ENCODE assay signal across 11 cellular contexts in the genomic region with DNA sequence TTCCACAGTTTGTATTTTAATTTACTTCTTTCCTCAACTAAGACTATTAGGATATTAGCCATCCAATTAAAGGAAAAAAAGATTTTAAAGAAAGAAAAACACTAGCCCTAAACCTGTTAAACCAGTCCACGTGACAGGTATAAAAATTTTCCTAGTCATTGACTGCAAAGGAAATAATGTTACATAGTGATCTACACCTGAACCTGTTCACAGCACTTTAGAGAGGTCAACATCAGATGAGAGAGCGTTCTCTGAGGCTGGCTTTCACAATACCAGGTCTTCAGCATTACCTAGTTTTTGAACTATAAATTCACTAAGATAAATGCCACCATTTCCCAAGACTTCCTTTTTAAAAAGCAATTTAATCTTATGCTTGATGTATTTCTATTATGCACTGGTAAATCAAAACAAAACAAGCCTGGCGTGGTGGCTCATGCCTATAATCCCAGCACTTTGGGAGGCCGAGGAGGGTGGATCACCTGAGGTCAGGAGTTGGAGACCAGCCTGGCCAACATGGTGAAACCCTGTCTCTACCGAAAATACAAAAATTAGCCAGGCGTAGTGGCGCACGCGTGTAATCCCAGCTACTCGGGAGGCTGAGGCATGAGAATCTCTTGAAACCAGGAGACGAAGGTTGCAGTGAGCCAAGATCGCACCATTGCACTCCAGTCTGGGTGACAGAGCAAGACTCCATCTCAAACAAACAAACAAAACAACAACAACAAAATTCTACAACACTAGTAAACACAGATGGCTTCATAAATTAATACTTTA. TPM values are rescaled to one million over a fixed set of nuclear protein-coding genes. Genes with fewer than 3 reads are reported as not detected.
DNase-seq lines count a peak whose midpoint lies in the region; ATAC-seq and TF ChIP-seq lines count a peak whose summit lies in the region.
"Not testable (repeated sequence)": the region's sequence is repeated elsewhere in the genome, so short reads cannot be mapped to it uniquely, and the experiment has no call there.
"Had no signal": no experiment of that assay in that cellular context is flagged by ENCODE, and none has a peak within 500 bp of the region (broad histone marks: within the 10 kb centered on the region; RNA-seq: fewer than 3 reads in every experiment).

No MANE protein-coding gene starts in this region.

- H3K4me1 Mint-ChIP-seq in H9 (peaks cover 29 to 33% of the 10 kb centered on the region in 2 experiments), mesothelial cell of epicardium (peaks cover 45% of the 10 kb centered on the region)
- peaks cover 23% of the 10 kb centered on the region for H3K4me1 Mint-ChIP-seq in activated CD4-positive, alpha-beta T cell treated with anti-CD3 and anti-CD28 coated beads for 36 hours

- H3K23me2 ChIP-seq in H9 (ENCODE audit: insufficient read length, low read depth, low read length, poor library complexity, severe bottlenecking): peaks cover 16% of the 10 kb centered on the region

- H3K9me3 ChIP-seq in A673 (ENCODE audit: low read depth, low read length, poor library complexity, severe bottlenecking); H9 (ENCODE audit: control insufficient read depth, low read depth, low read length); fibroblast of lung (ENCODE audit: control insufficient read depth, insufficient read depth, low read depth, low read length); skeletal muscle satellite cell (replicated peaks; ENCODE audit: low read length): not testable (repeated sequence)

- not testable (repeated sequence) for H3K4me1 ChIP-seq in A673 (ENCODE audit: insufficient read depth, low read length, poor library complexity, severe bottlenecking); H9 (ENCODE audit: insufficient read depth, low read length)
- peaks cover 10% of the 10 kb centered on the region for H3K4me1 ChIP-seq in fibroblast of lung (ENCODE audit: control insufficient read depth, extremely low read depth, insufficient read depth, low read length)
- H3K4me1 ChIP-seq in skeletal muscle satellite cell (ENCODE audit: control insufficient read depth, insufficient read depth, low read length): peaks cover 18% of the 10 kb centered on the region

- peak overlapping the region; percentile 92 for H3K4me2 ChIP-seq in H9 (ENCODE audit: insufficient read depth, insufficient read length, low read length)
- H3K4me2 ChIP-seq in fibroblast of lung (ENCODE audit: extremely low read depth, insufficient read depth, low read length): peak overlapping the region; percentile 97
- peak overlapping the region; percentile 90 for H3K4me2 ChIP-seq in skeletal muscle satellite cell (ENCODE audit: low read length)

- H3K9me3 Mint-ChIP-seq in H9; activated CD4-positive, alpha-beta T cell treated with anti-CD3 and anti-CD28 coated beads for 36 hours (ENCODE audit: low read depth); mesothelial cell of epicardium: not testable (repeated sequence)

- not testable (repeated sequence) for H3K27me3 ChIP-seq in A673 (replicated peaks; ENCODE audit: insufficient read depth, low read depth, low read length, poor library complexity); H9 (ENCODE audit: insufficient read depth, low read length); fibroblast of lung (ENCODE audit: control insufficient read depth, insufficient read depth, low read length); skeletal muscle satellite cell (ENCODE audit: control insufficient read depth, insufficient read depth, low read length)

- H3K27ac Mint-ChIP-seq in H9 (peak overlapping the region in 1 of 3 experiments; percentile 99; a peak in 2 of 7 replicates), mesothelial cell of epicardium (peak overlapping the region; percentile 62)
- not testable (repeated sequence) for H3K27ac Mint-ChIP-seq in activated CD4-positive, alpha-beta T cell treated with anti-CD3 and anti-CD28 coated beads for 36 hours

- not testable (repeated sequence) for BruUV-seq in A673 (replicated peaks; lab: Mats Ljungman, UMichigan)

- H3K9ac ChIP-seq in H9 (ENCODE audit: extremely low read depth, insufficient read length, low read length); fibroblast of lung (ENCODE audit: insufficient read depth, low read length); skeletal muscle satellite cell (ENCODE audit: low read depth, low read length): not testable (repeated sequence)

- POLR2A ChIA-PET in A673 (lab: Charles Lee; ENCODE audit: low non-redundant PET); activated CD4-positive, alpha-beta T cell treated with anti-CD3 and anti-CD28 coated beads for 36 hours (lab: Charles Lee): not testable (repeated sequence)

- in situ Hi-C loops in astrocyte of the cerebellum (cut with HindIII; ENCODE audit: low sequenced_read_pairs): not testable (repeated sequence)

- not testable (repeated sequence) for H3K14ac ChIP-seq in H9 (ENCODE audit: insufficient read depth, low read length)

- H2BK5ac ChIP-seq in H9 (ENCODE audit: insufficient read length, low read length): not testable (repeated sequence)

- not testable (repeated sequence) for DNase-seq in A673 (ENCODE audit: low spot score); H9; activated CD4-positive, alpha-beta T cell treated with anti-CD3 and anti-CD28 coated beads for 36 hours; astrocyte of the cerebellum (ENCODE audit: low read depth); fibroblast of lung (ENCODE audit: low read depth in 2 of 2); mesothelial cell of epicardium (ENCODE audit: low spot score in 2 of 2, unreplicated experiment in 2 of 2)
- peak; percentile 15 for DNase-seq in NCI-H510A treated with DMSO at 0.1 percent for 48 hours (lab: John Stamatoyannopoulos, UW)

- H3K4me3 ChIP-seq in A673 (ENCODE audit: low read depth, low read length, poor library complexity, severe bottlenecking) (peak overlapping the region; percentile 86), astrocyte of the cerebellum (ENCODE audit: low read depth, low read length) (peak overlapping the region; percentile 94), fibroblast of lung (replicated peaks in 1 of 4; ENCODE audit: control extremely low read depth in 1 of 4, insufficient read depth in 1 of 4, low read depth in 3 of 4, low read length in 4 of 4) (peak overlapping the region; percentile 91 to 98 (median 94))
- not testable (repeated sequence) for H3K4me3 ChIP-seq in skeletal muscle satellite cell (ENCODE audit: low read length)

- H4K5ac ChIP-seq in H9 (ENCODE audit: insufficient read length, low read depth, low read length): not testable (repeated sequence)

- H3K36me3 Mint-ChIP-seq in H9 (ENCODE audit: insufficient read depth in 1 of 3, low read depth in 3 of 3): peaks cover 13 to 22% (median 20%) of the 10 kb centered on the region in 3 experiments
- peaks cover 12% of the 10 kb centered on the region for H3K36me3 Mint-ChIP-seq in activated CD4-positive, alpha-beta T cell treated with anti-CD3 and anti-CD28 coated beads for 36 hours (ENCODE audit: low read depth)
- H3K36me3 Mint-ChIP-seq in mesothelial cell of epicardium: not testable (repeated sequence)

- intact Hi-C loops in A673 (cut with micrococcal nuclease; ENCODE audit: unreplicated experiment): loop anchor here (10.0 kb wide), 1 partner anchor 248 kb away; a partner anchor contains a TSS
- intact Hi-C loops in activated CD4-positive, alpha-beta T cell treated with anti-CD3 and anti-CD28 coated beads for 36 hours (cut with DNase I, micrococcal nuclease): not testable (repeated sequence)

- H3K4me3 Mint-ChIP-seq in H9: peak overlapping the region; percentile 94 to 97
- peak overlapping the region; percentile 88 for H3K4me3 Mint-ChIP-seq in activated CD4-positive, alpha-beta T cell treated with anti-CD3 and anti-CD28 coated beads for 36 hours
- H3K4me3 Mint-ChIP-seq in mesothelial cell of epicardium: peak overlapping the region; percentile 84

- not testable (repeated sequence) for H3K18ac ChIP-seq in H9 (ENCODE audit: insufficient read length, low read depth, low read length)

- not testable (repeated sequence) for H3K36me3 ChIP-seq in A673 (ENCODE audit: insufficient read depth, low read length, poor library complexity, severe bottlenecking); fibroblast of lung (ENCODE audit: control insufficient read depth, insufficient read depth, low read length); skeletal muscle satellite cell (ENCODE audit: insufficient read depth, low read length)

- H3K56ac ChIP-seq in H9 (ENCODE audit: insufficient read length, low read depth, low read length): not testable (repeated sequence)

- CTCF ChIA-PET in A673 (lab: Charles Lee): not testable (repeated sequence)
- CTCF ChIA-PET in activated CD4-positive, alpha-beta T cell treated with anti-CD3 and anti-CD28 coated beads for 36 hours (lab: Charles Lee): interaction anchor here (1.4 kb wide), 1 partner anchor 16 kb away, joined by 5 read pairs; no protein-coding TSS in a partner anchor

- not testable (repeated sequence) for H2BK15ac ChIP-seq in H9 (ENCODE audit: low read depth, low read length)

- H2AFZ ChIP-seq in H9 (ENCODE audit: low read length); fibroblast of lung (ENCODE audit: low read length): not testable (repeated sequence)

- H3K79me1 ChIP-seq in H9 (ENCODE audit: insufficient read depth, low read depth, low read length, poor library complexity, severe bottlenecking): not testable (repeated sequence)

- not testable (repeated sequence) for H4K8ac ChIP-seq in H9 (replicated peaks; ENCODE audit: insufficient read length, low read depth, low read length)

- ATAC-seq in activated CD4-positive, alpha-beta T cell treated with anti-CD3 and anti-CD28 coated beads for 36 hours: not testable (repeated sequence)

- not testable (repeated sequence) for H3K23ac ChIP-seq in H9 (ENCODE audit: insufficient read length, low read depth, low read length)

- H3K79me2 ChIP-seq in H9 (ENCODE audit: insufficient read depth, low read length): peaks cover 36% of the 10 kb centered on the region; the same call in 1 of the 2 replicates
- H3K79me2 ChIP-seq in fibroblast of lung (ENCODE audit: control insufficient read depth, insufficient read depth, low read length): peaks cover 43% of the 10 kb centered on the region

- not testable (repeated sequence) for H2BK12ac ChIP-seq in H9 (ENCODE audit: insufficient read length, low read depth, low read length)

- H4K91ac ChIP-seq in H9 (ENCODE audit: insufficient read length, low read depth, low read length): not testable (repeated sequence)

- H3K4ac ChIP-seq in H9 (ENCODE audit: low read depth, low read length): not testable (repeated sequence)

- not testable (repeated sequence) for H2BK20ac ChIP-seq in H9 (ENCODE audit: low read depth, low read length, poor library complexity, severe bottlenecking)

- not testable (repeated sequence) for TF ChIP-seq CTCF in A673 (conservative IDR thresholded peaks at IDR 0.05; ENCODE audit: low read depth, low read length); H9 (conservative IDR thresholded peaks at IDR 0.05); astrocyte of the cerebellum (IDR thresholded peaks at IDR 0.05; ENCODE audit: low read depth, low read length, missing control alignments); fibroblast of lung (conservative IDR thresholded peaks at IDR 0.05 in 1 of 2, IDR thresholded peaks at IDR 0.05 in 1 of 2; ENCODE audit: low read depth in 1 of 2, low read length in 2 of 2); mesothelial cell of epicardium (IDR thresholded peaks at IDR 0.05; ENCODE audit: unreplicated experiment)

- not testable (repeated sequence) for H2BK120ac ChIP-seq in H9 (ENCODE audit: low read depth, low read length, poor library complexity, severe bottlenecking)

- WGBS in H9 (ENCODE audit: extremely low coverage, insufficient read length, low lambda C conversion rate): no CpG with 5 or more reads among the region's 12 CpGs

- H3K27ac ChIP-seq in A673 (ENCODE audit: low read depth, low read length, poor library complexity, severe bottlenecking); H9 (ENCODE audit: insufficient read length, low read depth, low read length); fibroblast of lung (ENCODE audit: insufficient read depth, low read length): not testable (repeated sequence)

- H2AK5ac ChIP-seq in H9 (ENCODE audit: insufficient read length, low read length): not testable (repeated sequence)

- H3K27me3 Mint-ChIP-seq in H9 (ENCODE audit: low read depth); activated CD4-positive, alpha-beta T cell treated with anti-CD3 and anti-CD28 coated beads for 36 hours; mesothelial cell of epicardium (ENCODE audit: low read depth): not testable (repeated sequence)

- H4K20me1 ChIP-seq in H9 (ENCODE audit: control insufficient read depth, insufficient read depth, insufficient read length); fibroblast of lung (ENCODE audit: control insufficient read depth, extremely low read depth, insufficient read depth, low read length): not testable (repeated sequence)

- not testable (repeated sequence) for H3T11ph ChIP-seq in H9 (ENCODE audit: low read length)

RNA-seq across cellular contexts. Expression of a gene that starts 18.8 kb away (rescaled TPM):
- total RNA-seq in A673 (2021) (not detected in 2 replicates), H9 (2021) (not detected in 2 replicates), fibroblast of lung (not detected in 2 replicates), mesothelial cell of epicardium (not detected in 3 replicates)
- total RNA-seq in activated CD4-positive, alpha-beta T cell treated with anti-CD3 and anti-CD28 coated beads for 36 hours: not detected
- not detected in 2 replicates for polyA plus RNA-seq in fibroblast of lung
- not detected in 2 replicates for polyA plus RNA-seq in fibroblast of lung (2012)
- not detected in 2 replicates for polyA minus RNA-seq in fibroblast of lung (ENCODE audit: low replicate concordance)
- not detected in 2 replicates for total RNA-seq in skeletal muscle satellite cell (2012; rRNA removed)
- total RNA-seq: gastroesophageal sphincter, mucosa of gallbladder, right cardiac atrium had no signal
- polyA plus RNA-seq: right cardiac atrium had no signal

RNA-seq across cellular contexts. Expression of a gene that starts 49.7 kb away (rescaled TPM):
- total RNA-seq in A673 (2021) (68.3 and 79.2 TPM in 2 replicates), H9 (2021) (123 and 135 TPM in 2 replicates), fibroblast of lung (72.9 and 123 TPM in 2 replicates), mesothelial cell of epicardium (124 to 132 TPM (median 127 TPM) in 3 replicates)
- total RNA-seq in activated CD4-positive, alpha-beta T cell treated with anti-CD3 and anti-CD28 coated beads for 36 hours: 10 to 100 TPM; 57.2 to 61.1 TPM
- 45.2 and 54.1 TPM in 2 replicates for polyA plus RNA-seq in fibroblast of lung
- polyA plus RNA-seq in fibroblast of lung (2012): 48.0 and 51.9 TPM in 2 replicates
- 160 and 273 TPM in 2 replicates for polyA minus RNA-seq in fibroblast of lung (ENCODE audit: low replicate concordance)
- total RNA-seq in skeletal muscle satellite cell (2012; rRNA removed): 34.9 and 59.3 TPM in 2 replicates

RNA-seq across cellular contexts. Expression of a gene that starts 49.7 kb away (rescaled TPM):
- 17.9 and 21.4 TPM in 2 replicates for total RNA-seq in A673 (2021)
- total RNA-seq in H9 (2021): 20.9 and 25.2 TPM in 2 replicates
- total RNA-seq in activated CD4-positive, alpha-beta T cell treated with anti-CD3 and anti-CD28 coated beads for 36 hours: 10 to 100 TPM; 29.9 to 32.9 TPM
- total RNA-seq in fibroblast of lung: 19.8 and 23.9 TPM in 2 replicates
- 18.7 and 19.3 TPM in 2 replicates for polyA plus RNA-seq in fibroblast of lung
- polyA plus RNA-seq in fibroblast of lung (2012): 13.0 and 14.8 TPM in 2 replicates
- polyA minus RNA-seq in fibroblast of lung (ENCODE audit: low replicate concordance): 13.9 and 30.0 TPM in 2 replicates
- total RNA-seq in mesothelial cell of epicardium: 25.2 to 28.9 TPM (median 26.8 TPM) in 3 replicates
- total RNA-seq in skeletal muscle satellite cell (2012; rRNA removed): 10.3 and 18.0 TPM in 2 replicates
